ENCODE assay signal across 19 cellular contexts in genomic region chr10:116112232-116113231, GRCh38.
"Had no signal": no experiment of that assay in that cellular context is flagged by ENCODE, and none has a peak within 500 bp of the region (broad histone marks: within the 10 kb centered on the region; RNA-seq: fewer than 3 reads in every experiment).

No MANE protein-coding gene starts in this region.

- H3K4me1 ChIP-seq: ascending aorta, psoas muscle, suprapubic skin had no signal

- DNase-seq: activated CD4-positive, alpha-beta T cell treated with anti-CD3 and anti-CD28 coated beads for 1 hour; activated CD4-positive, alpha-beta T cell treated with anti-CD3 and anti-CD28 coated beads, Interleukin-2, amount 50 U/mL, for 4 hours; activated naive CD4-positive, alpha-beta T cell treated with anti-CD3 and anti-CD28 coated beads, Interleukin-2, amount 10 ng/mL, durations not matched to agents 7 days and 5 days; activated T-cell treated with anti-CD3 and anti-CD28 coated beads for 4 hours; left ventricle myocardium superior; psoas muscle; right lobe of liver; T-cell; T1000 had no signal

- FAIRE-seq: endometrium, islet of Langerhans had no signal

- H3K27me3 ChIP-seq: ascending aorta, right lobe of liver, suprapubic skin had no signal

- H3K27me3 Mint-ChIP-seq: activated naive CD4-positive, alpha-beta T cell treated with anti-CD3 and anti-CD28 coated beads, Interleukin-2, amount 10 ng/mL, durations not matched to agents 7 days and 5 days; memory B cell; stimulated activated naive CD8-positive, alpha-beta T cell treated with anti-CD3 and anti-CD28 coated beads, Interleukin-15, Interleukin-2, amounts not matched to agents 100 ng/mL and 50 ng/mL, for 24 hours; T-cell had no signal

- H3K9me3 Mint-ChIP-seq: activated naive CD4-positive, alpha-beta T cell treated with anti-CD3 and anti-CD28 coated beads, Interleukin-2, amount 10 ng/mL, durations not matched to agents 7 days and 5 days; memory B cell; nephron; stimulated activated naive CD8-positive, alpha-beta T cell treated with anti-CD3 and anti-CD28 coated beads, Interleukin-15, Interleukin-2, amounts not matched to agents 100 ng/mL and 50 ng/mL, for 24 hours; type B pancreatic cell had no signal

- H3K27ac Mint-ChIP-seq: activated naive CD4-positive, alpha-beta T cell treated with anti-CD3 and anti-CD28 coated beads, Interleukin-2, amount 10 ng/mL, durations not matched to agents 7 days and 5 days; memory B cell; nephron; stimulated activated naive CD8-positive, alpha-beta T cell treated with anti-CD3 and anti-CD28 coated beads, Interleukin-15, Interleukin-2, amounts not matched to agents 100 ng/mL and 50 ng/mL, for 24 hours; T-cell; type B pancreatic cell had no signal

- H3K27ac ChIP-seq: ascending aorta, psoas muscle, right lobe of liver, suprapubic skin, VCaP had no signal

- H3K36me3 Mint-ChIP-seq: activated naive CD4-positive, alpha-beta T cell treated with anti-CD3 and anti-CD28 coated beads, Interleukin-2, amount 10 ng/mL, durations not matched to agents 7 days and 5 days; memory B cell; T-cell had no signal

- H3K4me3 ChIP-seq: ascending aorta, psoas muscle, right lobe of liver, smooth muscle cell, suprapubic skin had no signal

- H3K9me3 ChIP-seq: ascending aorta, psoas muscle, right lobe of liver, suprapubic skin had no signal

- H3K4me3 Mint-ChIP-seq: activated naive CD4-positive, alpha-beta T cell treated with anti-CD3 and anti-CD28 coated beads, Interleukin-2, amount 10 ng/mL, durations not matched to agents 7 days and 5 days; memory B cell; nephron; stimulated activated naive CD8-positive, alpha-beta T cell treated with anti-CD3 and anti-CD28 coated beads, Interleukin-15, Interleukin-2, amounts not matched to agents 100 ng/mL and 50 ng/mL, for 24 hours; T-cell; type B pancreatic cell had no signal

- ATAC-seq: left ventricle myocardium superior, psoas muscle, right lobe of liver, T-cell had no signal

- H3K36me3 ChIP-seq: ascending aorta, right lobe of liver, suprapubic skin had no signal

- H3K4me1 Mint-ChIP-seq: activated naive CD4-positive, alpha-beta T cell treated with anti-CD3 and anti-CD28 coated beads, Interleukin-2, amount 10 ng/mL, durations not matched to agents 7 days and 5 days; memory B cell; nephron; T-cell had no signal

- H3K4me2 ChIP-seq: smooth muscle cell had no signal
